ENCODE assay signal across 8 cellular contexts in genomic region chr7:124031919-124032318, GRCh38. TPM values are rescaled to one million over a fixed set of nuclear protein-coding genes. Genes with fewer than 3 reads are reported as not detected.
DNase-seq lines count a peak whose midpoint lies in the region; ATAC-seq and TF ChIP-seq lines count a peak whose summit lies in the region.

No MANE protein-coding gene starts in this region.

- H3K9me3 ChIP-seq in thoracic aorta = no peaks in the 10 kb centered on the region

- H3K36me3 ChIP-seq in thoracic aorta = no peaks in the 10 kb centered on the region

- TF ChIP-seq CTCF in thoracic aorta (IDR thresholded peaks at IDR 0.05) = no peak

- H3K4me3 Mint-ChIP-seq in activated T-cell treated with anti-CD3 and anti-CD28 coated beads, Interleukin-2, amount 50 U/mL, for 72 hours = peak overlapping the region; percentile 73 to 77
- H3K4me3 Mint-ChIP-seq in activated T-cell treated with anti-CD3 and anti-CD28 coated beads, Interleukin-2, amount 50 U/mL, for 4 hours = no peak overlapping the region
- peak overlapping the region; percentile 66 for H3K4me3 Mint-ChIP-seq in activated T-helper 1 cell treated with anti-CD3 and anti-CD28 coated beads, Interleukin-12 subunit alpha, Interleukin-12 subunit beta, Interleukin-2, Interleukin-4 antibody, amounts not matched to agents 30 ng/mL and 10 ng/mL and 1 ng/mL, durations not matched to agents 14 hours and 24 hours and 36 hours

- peaks cover 9% of the 10 kb centered on the region for H3K4me1 Mint-ChIP-seq in activated T-cell treated with anti-CD3 and anti-CD28 coated beads, Interleukin-2, amount 50 U/mL, for 72 hours (ENCODE audit: low read depth)
- peaks cover 5% of the 10 kb centered on the region for H3K4me1 Mint-ChIP-seq in activated T-cell treated with anti-CD3 and anti-CD28 coated beads, Interleukin-2, amount 50 U/mL, for 4 hours (ENCODE audit: low read depth)
- H3K4me1 Mint-ChIP-seq in activated T-helper 1 cell treated with anti-CD3 and anti-CD28 coated beads, Interleukin-12 subunit alpha, Interleukin-12 subunit beta, Interleukin-2, Interleukin-4 antibody, amounts not matched to agents 30 ng/mL and 10 ng/mL and 1 ng/mL, durations not matched to agents 14 hours and 24 hours and 36 hours (ENCODE audit: low read depth) = peaks cover 4% of the 10 kb centered on the region

- H3K27me3 Mint-ChIP-seq in activated T-cell treated with anti-CD3 and anti-CD28 coated beads, Interleukin-2, amount 50 U/mL, for 72 hours (ENCODE audit: low read depth) = peaks cover 60% of the 10 kb centered on the region
- H3K27me3 Mint-ChIP-seq in activated T-cell treated with anti-CD3 and anti-CD28 coated beads, Interleukin-2, amount 50 U/mL, for 4 hours (ENCODE audit: low read depth) = peaks cover 45% of the 10 kb centered on the region
- peaks cover 35% of the 10 kb centered on the region for H3K27me3 Mint-ChIP-seq in activated T-helper 1 cell treated with anti-CD3 and anti-CD28 coated beads, Interleukin-12 subunit alpha, Interleukin-12 subunit beta, Interleukin-2, Interleukin-4 antibody, amounts not matched to agents 30 ng/mL and 10 ng/mL and 1 ng/mL, durations not matched to agents 14 hours and 24 hours and 36 hours (ENCODE audit: insufficient read depth)

- H3K27me3 ChIP-seq in layer of hippocampus (ENCODE audit: control insufficient read depth, insufficient read depth, low read length) = no peaks in the 10 kb centered on the region
- no peaks in the 10 kb centered on the region for H3K27me3 ChIP-seq in thoracic aorta (replicated peaks; ENCODE audit: insufficient read depth)

- H3K4me1 ChIP-seq in thoracic aorta (ENCODE audit: control insufficient read depth in 1 of 2, low read depth in 2 of 2) = peaks cover 7 to 18% of the 10 kb centered on the region in 2 donors

- no peak for DNase-seq in activated T-cell treated with anti-CD3 and anti-CD28 coated beads, Interleukin-2, amount 50 U/mL, for 72 hours
- DNase-seq in activated T-cell treated with anti-CD3 and anti-CD28 coated beads, Interleukin-2, amount 50 U/mL, for 4 hours = no peak
- DNase-seq in activated T-helper 1 cell treated with anti-CD3 and anti-CD28 coated beads, Interleukin-12 subunit alpha, Interleukin-12 subunit beta, Interleukin-2, Interleukin-4 antibody, amounts not matched to agents 30 ng/mL and 10 ng/mL and 1 ng/mL, durations not matched to agents 14 hours and 24 hours and 36 hours (ENCODE audit: low spot score) = no peak
- DNase-seq in thoracic aorta (ENCODE audit: low spot score) = no peak
- DNase-seq in H4 (ENCODE audit: low spot score) = no peak
- DNase-seq in RKO (ENCODE audit: low spot score) = no peak

- H3K27ac Mint-ChIP-seq in activated T-cell treated with anti-CD3 and anti-CD28 coated beads, Interleukin-2, amount 50 U/mL, for 72 hours = no peak overlapping the region
- H3K27ac Mint-ChIP-seq in activated T-helper 1 cell treated with anti-CD3 and anti-CD28 coated beads, Interleukin-12 subunit alpha, Interleukin-12 subunit beta, Interleukin-2, Interleukin-4 antibody, amounts not matched to agents 30 ng/mL and 10 ng/mL and 1 ng/mL, durations not matched to agents 14 hours and 24 hours and 36 hours = peak overlapping the region; percentile 63

- intact Hi-C loops in activated T-helper 1 cell treated with anti-CD3 and anti-CD28 coated beads, Interleukin-12 subunit alpha, Interleukin-12 subunit beta, Interleukin-2, Interleukin-4 antibody, amounts not matched to agents 30 ng/mL and 10 ng/mL and 1 ng/mL, durations not matched to agents 14 hours and 24 hours and 36 hours (cut with micrococcal nuclease) = loop anchor here (5.0 to 10.0 kb wide), 2 partner anchors 735 to 1727 kb away; partner anchors contain the start of genes FEZF1 and GPR37

- H3K9me3 Mint-ChIP-seq in activated T-cell treated with anti-CD3 and anti-CD28 coated beads, Interleukin-2, amount 50 U/mL, for 72 hours = no peaks in the 10 kb centered on the region
- no peaks in the 10 kb centered on the region for H3K9me3 Mint-ChIP-seq in activated T-cell treated with anti-CD3 and anti-CD28 coated beads, Interleukin-2, amount 50 U/mL, for 4 hours
- H3K9me3 Mint-ChIP-seq in activated T-helper 1 cell treated with anti-CD3 and anti-CD28 coated beads, Interleukin-12 subunit alpha, Interleukin-12 subunit beta, Interleukin-2, Interleukin-4 antibody, amounts not matched to agents 30 ng/mL and 10 ng/mL and 1 ng/mL, durations not matched to agents 14 hours and 24 hours and 36 hours = no peaks in the 10 kb centered on the region

- H3K27ac ChIP-seq in layer of hippocampus (ENCODE audit: low read depth, low read length) (peak overlapping the region; percentile 97), thoracic aorta (no peak overlapping the region)

- no peaks in the 10 kb centered on the region for H3K36me3 Mint-ChIP-seq in activated T-cell treated with anti-CD3 and anti-CD28 coated beads, Interleukin-2, amount 50 U/mL, for 72 hours (ENCODE audit: insufficient read depth in 2 of 2)
- H3K36me3 Mint-ChIP-seq in activated T-cell treated with anti-CD3 and anti-CD28 coated beads, Interleukin-2, amount 50 U/mL, for 4 hours (ENCODE audit: insufficient read depth) = no peaks in the 10 kb centered on the region
- H3K36me3 Mint-ChIP-seq in activated T-helper 1 cell treated with anti-CD3 and anti-CD28 coated beads, Interleukin-12 subunit alpha, Interleukin-12 subunit beta, Interleukin-2, Interleukin-4 antibody, amounts not matched to agents 30 ng/mL and 10 ng/mL and 1 ng/mL, durations not matched to agents 14 hours and 24 hours and 36 hours (ENCODE audit: low read depth) = peaks cover 1% of the 10 kb centered on the region

- H3K4me3 ChIP-seq in thoracic aorta = peak overlapping the region; percentile 63

- ATAC-seq in activated T-cell treated with anti-CD3 and anti-CD28 coated beads, Interleukin-2, amount 50 U/mL, for 72 hours (replicated peaks in 1 of 2) = no peak
- ATAC-seq in activated T-cell treated with anti-CD3 and anti-CD28 coated beads, Interleukin-2, amount 50 U/mL, for 4 hours = no peak
- ATAC-seq in thoracic aorta (ENCODE audit: insufficient number of reproducible peaks, low FRiP score, low read depth) (no peak), GM21737 (IDR thresholded peaks at IDR 0.05; ENCODE audit: unreplicated experiment) (no peak)

RNA-seq across cellular contexts. Expression of gene TMEM229A, which starts 0.9 kb away (rescaled TPM):
- not detected for total RNA-seq in activated T-cell treated with anti-CD3 and anti-CD28 coated beads, Interleukin-2, amount 50 U/mL, for 72 hours
- total RNA-seq in activated T-cell treated with anti-CD3 and anti-CD28 coated beads, Interleukin-2, amount 50 U/mL, for 4 hours = not detected
- total RNA-seq in activated T-helper 1 cell treated with anti-CD3 and anti-CD28 coated beads, Interleukin-12 subunit alpha, Interleukin-12 subunit beta, Interleukin-2, Interleukin-4 antibody, amounts not matched to agents 30 ng/mL and 10 ng/mL and 1 ng/mL, durations not matched to agents 14 hours and 24 hours and 36 hours = not detected in 2 replicates
- not detected for total RNA-seq in thoracic aorta
- total RNA-seq in H4 (2014; rRNA removed; shearing (Covaris generic)) = not detected in 2 replicates
